ENCODE assay signal across 1 cellular context in the genomic region with DNA sequence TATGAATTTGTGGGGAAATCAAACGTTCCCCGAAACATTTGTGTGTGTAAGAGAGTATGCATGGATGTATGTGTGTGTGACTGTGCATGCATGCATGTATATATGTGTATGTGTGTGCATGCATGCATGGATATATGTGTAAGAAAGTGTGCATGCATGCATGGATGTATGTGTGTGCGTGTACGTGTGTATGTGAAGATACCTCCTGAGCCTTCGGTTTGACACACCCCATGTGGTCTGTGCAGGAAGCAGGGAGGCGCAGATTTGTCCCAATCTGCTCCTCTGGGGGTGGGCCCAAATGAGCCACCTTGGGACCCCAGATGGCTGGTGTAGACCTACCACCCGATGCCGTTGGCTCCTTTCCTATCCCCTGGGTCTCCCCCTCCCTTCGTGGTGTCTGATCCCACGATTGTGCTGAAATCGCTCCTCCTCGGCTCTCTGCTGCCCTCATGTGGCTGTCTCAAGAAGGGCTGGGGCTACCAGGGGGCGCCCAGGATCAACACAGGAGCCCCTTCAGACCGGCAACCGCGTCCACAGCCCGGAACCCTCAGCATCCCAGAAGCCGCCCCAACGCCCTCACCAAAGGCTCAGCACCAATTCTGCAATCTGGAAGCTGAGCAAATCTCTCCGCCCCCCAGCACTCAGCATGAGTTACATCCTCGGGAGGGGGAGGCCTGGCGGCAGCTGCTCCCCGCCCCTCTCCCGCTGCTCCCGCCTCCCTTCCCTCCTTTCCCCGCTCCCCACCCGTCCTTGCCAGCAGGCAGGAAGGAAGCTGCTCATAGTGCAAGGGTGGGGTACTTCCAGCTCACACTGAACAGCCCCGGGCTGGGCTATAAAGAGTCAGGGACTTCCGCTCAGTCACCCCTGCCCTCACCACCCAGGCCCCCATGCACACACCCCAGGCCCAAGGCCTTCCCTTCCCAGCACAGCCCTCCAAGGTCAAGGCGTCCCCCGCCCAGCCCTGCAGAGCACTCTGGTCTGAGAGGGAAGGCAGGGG.
TF ChIP-seq lines count a peak whose summit lies in the region.

No MANE protein-coding gene starts in this region.

TF ChIP-seq in SK-N-SH, 30 proteins besides CTCF, POLR2A, EP300 and RAD21 (continued from another document):
- peak; percentile 88 for TF ChIP-seq SMC3 (IDR thresholded peaks at IDR 0.05; ENCODE audit: low read depth, low read length)
- TF ChIP-seq FOXJ3 (CRISPR knock-in tag; IDR thresholded peaks at IDR 0.05): peak; percentile 50; the same call in 1 of the 2 replicates
- TF ChIP-seq RXRA (IDR thresholded peaks at IDR 0.05; ENCODE audit: borderline replicate concordance, low read depth): no peak
- no peak for TF ChIP-seq TAF1 (IDR thresholded peaks at IDR 0.05; ENCODE audit: borderline replicate concordance, low read depth, low read length)
- no peak for TF ChIP-seq RFX5 (IDR thresholded peaks at IDR 0.05; ENCODE audit: low read length)
- TF ChIP-seq CHD2 (IDR thresholded peaks at IDR 0.05; ENCODE audit: low read length, partially characterized antibody): peak; percentile 56
- TF ChIP-seq, protein P1, sequence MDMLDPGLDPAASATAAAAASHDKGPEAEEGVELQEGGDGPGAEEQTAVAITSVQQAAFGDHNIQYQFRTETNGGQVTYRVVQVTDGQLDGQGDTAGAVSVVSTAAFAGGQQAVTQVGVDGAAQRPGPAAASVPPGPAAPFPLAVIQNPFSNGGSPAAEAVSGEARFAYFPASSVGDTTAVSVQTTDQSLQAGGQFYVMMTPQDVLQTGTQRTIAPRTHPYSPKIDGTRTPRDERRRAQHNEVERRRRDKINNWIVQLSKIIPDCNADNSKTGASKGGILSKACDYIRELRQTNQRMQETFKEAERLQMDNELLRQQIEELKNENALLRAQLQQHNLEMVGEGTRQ (IDR thresholded peaks at IDR 0.05; ENCODE audit: borderline replicate concordance, low read depth, low read length): no peak
- TF ChIP-seq FOSL2 (IDR thresholded peaks at IDR 0.05; ENCODE audit: borderline replicate concordance, low read depth): no peak
- no peak for TF ChIP-seq YY1 (IDR thresholded peaks at IDR 0.05; ENCODE audit: low read depth)
